In genomic region chr10:102504179-102504975, GRCh38 we compare ENCODE assay signal across 8 cellular contexts. TPM values are rescaled to one million over a fixed set of nuclear protein-coding genes. Genes with fewer than 3 reads are reported as not detected.
DNase-seq lines count a peak whose midpoint lies in the region; ATAC-seq, FAIRE-seq and TF ChIP-seq lines count a peak whose summit lies in the region.

No MANE protein-coding gene starts in this region.

- H3K27me3 ChIP-seq in iPS-18a (ENCODE audit: control insufficient read depth, insufficient read depth, low read length): peaks cover 11% of the 10 kb centered on the region
- H3K27me3 ChIP-seq in skeletal muscle tissue (ENCODE audit: control insufficient read depth in 3 of 3, insufficient read depth in 3 of 3, low read length in 3 of 3): no peaks in the 10 kb centered on the region

- H3K9me3 ChIP-seq in iPS-18a (ENCODE audit: control insufficient read depth, low read depth, low read length) (no peaks in the 10 kb centered on the region), skeletal muscle tissue (ENCODE audit: control insufficient read depth in 3 of 3, low read length in 3 of 3) (no peaks in the 10 kb centered on the region)

- H3K27ac ChIP-seq in angular gyrus (ENCODE audit: low read depth, low read length) (peak overlapping the region; percentile 6), iPS-18a (ENCODE audit: low read length) (no peak overlapping the region), skeletal muscle tissue (ENCODE audit: low read depth, low read length) (peak overlapping the region; percentile 59)

- H3K36me3 ChIP-seq in iPS-18a (ENCODE audit: control insufficient read depth, low read depth, low read length): peaks cover 4% of the 10 kb centered on the region
- H3K36me3 ChIP-seq in skeletal muscle tissue (ENCODE audit: control insufficient read depth in 3 of 3, insufficient read depth in 3 of 3, low read length in 3 of 3): peaks cover 7 to 14% (median 10%) of the 10 kb centered on the region in 3 donors

- no peak for TF ChIP-seq POLR2A in GM12892 (IDR thresholded peaks at IDR 0.05; ENCODE audit: low read depth, low read length)

- FAIRE-seq in GM12892 (lab: Jason Lieb, UNC): peak; percentile 68

- no peak for ATAC-seq in GM19023 (IDR thresholded peaks at IDR 0.05; ENCODE audit: unreplicated experiment)

- H3K4me3 ChIP-seq in iPS-18a (ENCODE audit: low read length): peak overlapping the region; percentile 89
- H3K4me3 ChIP-seq in skeletal muscle tissue (ENCODE audit: low read length in 3 of 3): peak overlapping the region; percentile 84 to 94 (median 92)

- peak overlapping the region; percentile 51 for H3K9ac ChIP-seq in iPS-18a (ENCODE audit: low read length)
- peak overlapping the region; percentile 75 to 93 (median 90) for H3K9ac ChIP-seq in skeletal muscle tissue (ENCODE audit: low read depth in 1 of 3, low read length in 3 of 3)

- DNase-seq in GM12892 (ENCODE audit: insufficient read length) (no peak), RPMI7951 (ENCODE audit: low read depth) (peak; percentile 27), MV-4-11 (lab: John Stamatoyannopoulos, UW) (no peak), AML-193 (lab: John Stamatoyannopoulos, UW) (no peak)

- H3K4me1 ChIP-seq in iPS-18a (ENCODE audit: control insufficient read depth, low read depth, low read length): peaks cover 6% of the 10 kb centered on the region
- H3K4me1 ChIP-seq in skeletal muscle tissue (ENCODE audit: control insufficient read depth in 3 of 3, insufficient read depth in 3 of 3, low read length in 3 of 3): peaks cover 42 to 67% (median 50%) of the 10 kb centered on the region in 3 donors

RNA-seq across cellular contexts. Expression of gene SUFU, which starts 0.6 kb away (rescaled TPM):
- polyA plus RNA-seq in GM12892 (2012; ENCODE audit: missing spikeins): 2.4 TPM
- total RNA-seq in RPMI7951 (2014; rRNA removed; shearing (Covaris generic)): 3.7 and 4.0 TPM in 2 replicates
- total RNA-seq in skeletal muscle tissue: 4.2 TPM

RNA-seq across cellular contexts. Expression of gene ACTR1A, which starts 1.9 kb away (rescaled TPM):
- polyA plus RNA-seq in GM12892 (2012; ENCODE audit: missing spikeins): 30.7 TPM
- total RNA-seq in RPMI7951 (2014; rRNA removed; shearing (Covaris generic)): 116 and 179 TPM in 2 replicates
- total RNA-seq in skeletal muscle tissue: 66.8 TPM

RNA-seq across cellular contexts. Expression of gene C10orf95, which starts 53.0 kb away (rescaled TPM):
- polyA plus RNA-seq in GM12892 (2012; ENCODE audit: missing spikeins): 0.30 TPM
- not detected in 2 replicates for total RNA-seq in RPMI7951 (2014; rRNA removed; shearing (Covaris generic))
- not detected for total RNA-seq in skeletal muscle tissue
